30 cellular contexts compared by ENCODE assay signal in the genomic region with DNA sequence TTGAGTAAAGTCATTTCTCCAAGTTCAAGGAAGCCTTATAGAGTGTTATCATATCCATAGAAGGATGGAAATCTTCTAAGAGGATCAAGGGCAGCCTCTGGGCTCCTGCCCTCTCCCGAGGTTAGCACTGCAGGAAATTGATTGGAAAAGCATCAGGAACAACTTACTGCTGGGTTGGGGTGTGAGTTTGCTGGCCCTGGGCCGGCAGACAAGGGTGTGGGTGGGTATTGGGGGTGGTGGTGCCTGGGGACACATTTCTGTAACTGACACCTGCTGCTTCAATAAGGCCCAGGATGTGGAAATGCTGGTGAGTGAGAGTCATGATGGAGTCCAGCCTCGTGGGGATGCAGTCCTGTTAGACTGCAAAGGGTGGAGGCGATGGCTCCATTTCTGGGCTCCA. TPM values are rescaled to one million over a fixed set of nuclear protein-coding genes. Genes with fewer than 3 reads are reported as not detected.
"Had no signal": no experiment of that assay in that cellular context is flagged by ENCODE, and none has a peak within 500 bp of the region (broad histone marks: within the 10 kb centered on the region; RNA-seq: fewer than 3 reads in every experiment).

No MANE protein-coding gene starts in this region.

- H3K9me3 Mint-ChIP-seq: activated CD4-positive, alpha-beta memory T cell treated with anti-CD3 and anti-CD28 coated beads for 36 hours; activated naive CD4-positive, alpha-beta T cell treated with anti-CD3 and anti-CD28 coated beads, Interleukin-2, amount 10 ng/mL, durations not matched to agents 7 days and 5 days; endodermal cell; immature natural killer cell; naive thymus-derived CD4-positive, alpha-beta T cell; T-cell had no signal

- H3K27me3 Mint-ChIP-seq: activated CD4-positive, alpha-beta memory T cell treated with anti-CD3 and anti-CD28 coated beads for 36 hours; naive thymus-derived CD4-positive, alpha-beta T cell; T-cell had no signal

- H3K27ac ChIP-seq: right atrium auricular region, thoracic aorta had no signal

- DNase-seq: activated CD4-positive, alpha-beta memory T cell treated with anti-CD3 and anti-CD28 coated beads for 36 hours; activated CD4-positive, CD25-positive, alpha-beta regulatory T cell treated with anti-CD3 and anti-CD28 coated beads, Interleukin-2, amount 50 U/mL, for 72 hours; activated gamma-delta T cell; activated naive CD4-positive, alpha-beta T cell treated with anti-CD3 and anti-CD28 coated beads, Interleukin-2, amount 10 ng/mL, durations not matched to agents 7 days and 5 days; activated T-cell treated with anti-CD3 and anti-CD28 coated beads, Interleukin-2, amount 50 U/mL, for 48 hours; amygdala; caudate nucleus; endodermal cell; foreskin fibroblast; head of caudate nucleus; hypothalamus; immature natural killer cell; kidney; left colon; midbrain; naive thymus-derived CD4-positive, alpha-beta T cell; occipital lobe; stimulated activated CD4-positive, alpha-beta T cell treated with anti-CD3 and anti-CD28 coated beads, Interleukin-1b, Interleukin-23, amount 100 ng/mL, for 48 hours; stimulated activated CD4-positive, alpha-beta T cell treated with anti-CD3 and anti-CD28 coated beads, Interleukin-4, amount 100 ng/mL, for 4 hours; stimulated activated CD8-positive, alpha-beta memory T cell treated with anti-CD3 and anti-CD28 coated beads, Interleukin-4, amount 100 ng/mL, for 48 hours; stimulated activated naive CD4-positive, alpha-beta T cell treated with Interleukin-2 at 50 U/mL for 16 hours; T-cell; trophoblast cell had no signal

- ATAC-seq: esophagus mucosa; left colon; naive thymus-derived CD4-positive, alpha-beta T cell; T-cell had no signal

- H3K4me3 Mint-ChIP-seq: activated CD4-positive, alpha-beta memory T cell treated with anti-CD3 and anti-CD28 coated beads for 36 hours; activated naive CD4-positive, alpha-beta T cell treated with anti-CD3 and anti-CD28 coated beads, Interleukin-2, amount 10 ng/mL, durations not matched to agents 7 days and 5 days; endodermal cell; immature natural killer cell; naive thymus-derived CD4-positive, alpha-beta T cell; T-cell had no signal

- H3K27me3 ChIP-seq: right atrium auricular region had no signal

- H3K27ac Mint-ChIP-seq: activated CD4-positive, alpha-beta memory T cell treated with anti-CD3 and anti-CD28 coated beads for 36 hours; activated naive CD4-positive, alpha-beta T cell treated with anti-CD3 and anti-CD28 coated beads, Interleukin-2, amount 10 ng/mL, durations not matched to agents 7 days and 5 days; endodermal cell; T-cell had no signal

- H3K9me3 ChIP-seq: right atrium auricular region, thoracic aorta had no signal

- H3K4me3 ChIP-seq: right atrium auricular region, smooth muscle cell, thoracic aorta had no signal

- H3K36me3 ChIP-seq: right atrium auricular region, thoracic aorta had no signal

- H3K4me1 ChIP-seq: right atrium auricular region had no signal

- H3K36me3 Mint-ChIP-seq: activated naive CD4-positive, alpha-beta T cell treated with anti-CD3 and anti-CD28 coated beads, Interleukin-2, amount 10 ng/mL, durations not matched to agents 7 days and 5 days; immature natural killer cell; T-cell had no signal

RNA-seq across cellular contexts. Expression of gene CSF2, which starts 5.5 kb away (rescaled TPM):
- total RNA-seq: endodermal cell, esophagus mucosa, kidney, left colon, liver, occipital lobe, pulmonary artery endothelial cell, right atrium auricular region, smooth muscle cell, subcutaneous adipose tissue, thoracic aorta had no signal

RNA-seq across cellular contexts. Expression of gene IL3, which starts 18.6 kb away (rescaled TPM):
- total RNA-seq: endodermal cell, esophagus mucosa, kidney, left colon, liver, occipital lobe, pulmonary artery endothelial cell, right atrium auricular region, smooth muscle cell, subcutaneous adipose tissue, T-cell, thoracic aorta had no signal
